ENCODE assay signal across 1 cellular context in genomic region chr22:38981005-38981658, GRCh38.
TF ChIP-seq lines count a peak whose summit lies in the region.

No MANE protein-coding gene starts in this region.

TF ChIP-seq in IMR-90, 13 proteins besides CTCF, POLR2A, EP300 and RAD21:
- TF ChIP-seq SMC3 (IDR thresholded peaks at IDR 0.05; ENCODE audit: low read depth, low read length) (no peak), RFX5 (IDR thresholded peaks at IDR 0.05; ENCODE audit: low read depth, low read length) (no peak), NFE2L2 (IDR thresholded peaks at IDR 0.05; ENCODE audit: low read depth, low read length) (no peak), CEBPB (IDR thresholded peaks at IDR 0.05; ENCODE audit: low read depth, low read length) (no peak), FOS (IDR thresholded peaks at IDR 0.05; ENCODE audit: low read depth, low read length) (no peak), MAFK (IDR thresholded peaks at IDR 0.05; ENCODE audit: low read depth, low read length) (no peak), USF2 (IDR thresholded peaks at IDR 0.05; ENCODE audit: low read depth, low read length) (no peak), CHD1 (IDR thresholded peaks at IDR 0.05; ENCODE audit: low read depth, low read length) (no peak), MAZ (IDR thresholded peaks at IDR 0.05; ENCODE audit: borderline replicate concordance, low read depth, low read length) (no peak), BHLHE40 (IDR thresholded peaks at IDR 0.05; ENCODE audit: low read depth, low read length) (no peak), MXI1 (IDR thresholded peaks at IDR 0.05; ENCODE audit: borderline replicate concordance, low read depth, low read length) (no peak)
- TF ChIP-seq, protein P1, sequence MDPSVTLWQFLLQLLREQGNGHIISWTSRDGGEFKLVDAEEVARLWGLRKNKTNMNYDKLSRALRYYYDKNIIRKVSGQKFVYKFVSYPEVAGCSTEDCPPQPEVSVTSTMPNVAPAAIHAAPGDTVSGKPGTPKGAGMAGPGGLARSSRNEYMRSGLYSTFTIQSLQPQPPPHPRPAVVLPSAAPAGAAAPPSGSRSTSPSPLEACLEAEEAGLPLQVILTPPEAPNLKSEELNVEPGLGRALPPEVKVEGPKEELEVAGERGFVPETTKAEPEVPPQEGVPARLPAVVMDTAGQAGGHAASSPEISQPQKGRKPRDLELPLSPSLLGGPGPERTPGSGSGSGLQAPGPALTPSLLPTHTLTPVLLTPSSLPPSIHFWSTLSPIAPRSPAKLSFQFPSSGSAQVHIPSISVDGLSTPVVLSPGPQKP (IDR thresholded peaks at IDR 0.05; ENCODE audit: borderline replicate concordance, low read depth, low read length), result no peak
